In genomic region chr12:27703720-27704452, GRCh38 we compare ENCODE assay signal across 1 cellular context.
TF ChIP-seq lines count a peak whose summit lies in the region.

No MANE protein-coding gene starts in this region.

TF ChIP-seq in GM23338, 12 proteins besides CTCF, POLR2A, EP300 and RAD21 (continued from another document):
- TF ChIP-seq ZNF462 (CRISPR knock-in tag; IDR thresholded peaks at IDR 0.05) (no peak), CREB1 (CRISPR knock-in tag; IDR thresholded peaks at IDR 0.05; ENCODE audit: low read depth) (no peak), NANOG (IDR thresholded peaks at IDR 0.05; ENCODE audit: borderline replicate concordance) (no peak), ZNF331 (CRISPR knock-in tag; IDR thresholded peaks at IDR 0.05; ENCODE audit: low read depth) (no peak), STAT1 (IDR thresholded peaks at IDR 0.05; ENCODE audit: unreplicated experiment) (no peak), JUNB (IDR thresholded peaks at IDR 0.05; ENCODE audit: unreplicated experiment) (no peak), EZH2phosphoT487 (IDR thresholded peaks at IDR 0.05; ENCODE audit: unreplicated experiment) (no peak), REST (IDR thresholded peaks at IDR 0.05; ENCODE audit: unreplicated experiment) (no peak), ZNF114 (CRISPR knock-in tag; IDR thresholded peaks at IDR 0.05) (no peak), ETS1 (IDR thresholded peaks at IDR 0.05) (no peak), POLR2AphosphoS5 (IDR thresholded peaks at IDR 0.05; ENCODE audit: low read depth) (no peak)
TF ChIP-seq in GM23338: peak in this region for 0.
